9 cellular contexts compared by ENCODE assay signal in the genomic region with DNA sequence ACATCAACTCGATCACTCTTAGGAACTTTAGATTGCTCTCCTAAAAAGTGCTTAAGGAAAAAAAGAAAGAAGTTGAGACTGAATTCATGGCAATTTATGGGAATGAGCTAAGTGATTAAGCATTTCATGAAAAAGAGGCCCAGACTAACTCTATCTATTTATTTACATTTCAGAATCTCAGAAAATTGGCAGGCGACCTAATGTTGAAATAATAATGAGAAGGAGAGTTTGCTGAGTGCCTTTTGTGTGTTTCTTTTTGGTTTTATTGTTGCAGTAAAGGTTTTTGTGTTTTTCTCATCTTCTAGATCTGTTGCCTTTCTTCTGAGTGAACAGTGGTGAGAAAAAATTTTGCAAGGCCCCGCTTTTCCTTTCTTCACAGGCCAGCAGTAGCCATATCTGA. TPM values are rescaled to one million over a fixed set of nuclear protein-coding genes. Genes with fewer than 3 reads are reported as not detected.
DNase-seq lines count a peak whose midpoint lies in the region; ATAC-seq, FAIRE-seq and TF ChIP-seq lines count a peak whose summit lies in the region.
"Had no signal": no experiment of that assay in that cellular context is flagged by ENCODE, and none has a peak within 500 bp of the region (broad histone marks: within the 10 kb centered on the region; RNA-seq: fewer than 3 reads in every experiment).

No MANE protein-coding gene starts in this region.

- H3K27me3 ChIP-seq in left ventricle myocardium inferior (ENCODE audit: low read depth) = no peaks in the 10 kb centered on the region
- H3K27me3 ChIP-seq in GM12878 (replicated peaks in 1 of 2; ENCODE audit: control insufficient read depth in 2 of 2, insufficient read depth in 2 of 2, low read length in 1 of 2) = no peaks in the 10 kb centered on the region
- H3K27me3 ChIP-seq in uterus = no peaks in the 10 kb centered on the region
- H3K27me3 ChIP-seq in Karpas-422 (ENCODE audit: low read length) = no peaks in the 10 kb centered on the region

- peaks cover 53% of the 10 kb centered on the region for H3K4me1 Mint-ChIP-seq in mesothelial cell of epicardium

- H3K27ac ChIP-seq in left ventricle myocardium inferior (replicated peaks) = peak overlapping the region; percentile 97
- H3K27ac ChIP-seq in GM12878 (ENCODE audit: control insufficient read depth, insufficient read depth) = peak overlapping the region; percentile 95
- H3K27ac ChIP-seq in uterus = peak overlapping the region; percentile 77 to 99
- no peak overlapping the region for H3K27ac ChIP-seq in Karpas-422 (ENCODE audit: low read length)

- H3K9ac ChIP-seq in GM12878 (ENCODE audit: control insufficient read depth, insufficient read depth, low read length) (peak overlapping the region; percentile 88), Karpas-422 (ENCODE audit: low read length) (no peak overlapping the region)

- SMC1A ChIA-PET in GM12878 (lab: Charles Lee; ENCODE audit: uncharacterized antibody, unreplicated experiment) = interaction anchor here (1.1 to 2.2 kb wide), 4 partner anchors 60 to 278 kb away, joined by 3 to 7 read pairs (median 4); no protein-coding TSS in a partner anchor

- TF ChIP-seq POLR2A in GM12878 (IDR thresholded peaks at IDR 0.05; ENCODE audit: low read depth, low read length) (no peak), uterus (IDR thresholded peaks at IDR 0.05) (no peak)

- POLR2A ChIA-PET in GM12878 (lab: Charles Lee) = interaction anchor here (0.6 to 1.8 kb wide), 4 partner anchors 12 to 270 kb away, joined by 3 to 4 read pairs (median 3); no protein-coding TSS in a partner anchor

- WGBS in GM12878 (ENCODE audit: insufficient coverage, insufficient replicate concordance, low lambda C conversion rate, missing lambda C conversion rate) = 95% methylated on average over 3 of the region's 3 CpGs

- H3K4me2 ChIP-seq in GM12878 (ENCODE audit: control insufficient read depth, insufficient read depth) (peak overlapping the region; percentile 98), Karpas-422 (ENCODE audit: low read depth, low read length, poor library complexity, severe bottlenecking) (no peak overlapping the region)

- no peak for ATAC-seq in left ventricle myocardium superior
- ATAC-seq in GM12878 = no peak
- ATAC-seq in HG02970 (IDR thresholded peaks at IDR 0.05; ENCODE audit: low FRiP score, unreplicated experiment) = no peak

- TF ChIP-seq RAD21 in GM12878 (IDR thresholded peaks at IDR 0.05; ENCODE audit: insufficient read depth, low read depth, low read length) = no peak

- H3K4me1 ChIP-seq in left ventricle myocardium inferior = peaks cover 90% of the 10 kb centered on the region
- peaks cover 21% of the 10 kb centered on the region for H3K4me1 ChIP-seq in GM12878 (ENCODE audit: control insufficient read depth, insufficient read depth, low read length)
- peaks cover 0 to 6% of the 10 kb centered on the region in 2 donors for H3K4me1 ChIP-seq in uterus
- H3K4me1 ChIP-seq in Karpas-422 (ENCODE audit: low read length) = peaks cover 39% of the 10 kb centered on the region

- no peaks in the 10 kb centered on the region for H3K36me3 Mint-ChIP-seq in mesothelial cell of epicardium

- H3K9me3 ChIP-seq in left ventricle myocardium inferior (replicated peaks) = no peaks in the 10 kb centered on the region
- H3K9me3 ChIP-seq in GM12878 (replicated peaks; ENCODE audit: control insufficient read depth, insufficient read depth, low read length) = no peaks in the 10 kb centered on the region
- H3K9me3 ChIP-seq in uterus = no peaks in the 10 kb centered on the region
- no peaks in the 10 kb centered on the region for H3K9me3 ChIP-seq in Karpas-422 (ENCODE audit: low read length)

- H3K79me2 ChIP-seq in GM12878 (ENCODE audit: control insufficient read depth, insufficient read depth, low read length) (peaks cover 63% of the 10 kb centered on the region), Karpas-422 (ENCODE audit: low read length) (no peaks in the 10 kb centered on the region)

- no peaks in the 10 kb centered on the region for H3K9me3 Mint-ChIP-seq in mesothelial cell of epicardium

- CTCF ChIA-PET in GM12878 (lab: Yijun Ruan, JAX) = interaction anchor here (0.6 to 2.0 kb wide), 11 partner anchors 9 to 275 kb away, joined by 3 to 7 read pairs (median 3); a partner anchor contains a TSS

- TF ChIP-seq EP300 in GM12878 (IDR thresholded peaks at IDR 0.05; ENCODE audit: borderline replicate concordance in 1 of 2, control insufficient read depth in 1 of 2, low read depth in 2 of 2, low read length in 2 of 2) = no peak

- DNase-seq in left ventricle myocardium inferior (no peak), left ventricle myocardium superior (no peak), GM12878 (ENCODE audit: low read depth, low spot score) (no peak), mesothelial cell of epicardium (ENCODE audit: low spot score in 2 of 2, unreplicated experiment in 2 of 2) (no peak), uterus (no peak), Karpas-422 (no peak), UCSD-AML1 (lab: John Stamatoyannopoulos, UW; ENCODE audit: unreplicated experiment) (no peak)
- DNase-seq: NCI-H1694 treated with DMSO at 0.1 percent for 48 hours had no signal

- TF ChIP-seq CTCF in left ventricle myocardium inferior (IDR thresholded peaks at IDR 0.05; ENCODE audit: borderline replicate concordance) (no peak), GM12878 (IDR thresholded peaks at IDR 0.05 in 2 of 3, conservative IDR thresholded peaks at IDR 0.05 in 1 of 3; ENCODE audit: control insufficient read depth in 2 of 3, extremely low read depth in 1 of 3, insufficient read depth in 1 of 3, low read depth in 3 of 3, low read length in 3 of 3) (no peak), mesothelial cell of epicardium (IDR thresholded peaks at IDR 0.05; ENCODE audit: unreplicated experiment) (no peak), uterus (IDR thresholded peaks at IDR 0.05) (no peak)

- peaks cover 16% of the 10 kb centered on the region for H3K27me3 Mint-ChIP-seq in mesothelial cell of epicardium (ENCODE audit: low read depth)

- no peaks in the 10 kb centered on the region for H4K20me1 ChIP-seq in GM12878 (ENCODE audit: control insufficient read depth, insufficient read depth)
- no peaks in the 10 kb centered on the region for H4K20me1 ChIP-seq in Karpas-422 (ENCODE audit: insufficient read depth, low read depth, low read length)

- in situ Hi-C loops in GM12878 (cut with MboI) = no loop called here

- peak overlapping the region; percentile 84 for H3K27ac Mint-ChIP-seq in mesothelial cell of epicardium

- H3K4me3 ChIP-seq in left ventricle myocardium inferior = peak overlapping the region; percentile 97
- H3K4me3 ChIP-seq in GM12878 = peak overlapping the region; percentile 73
- H3K4me3 ChIP-seq in uterus = no peak overlapping the region
- no peak overlapping the region for H3K4me3 ChIP-seq in Karpas-422 (ENCODE audit: low read length)

- RAD21 ChIA-PET in GM12878 (lab: Charles Lee; ENCODE audit: unreplicated experiment) = interaction anchor here (0.9 to 3.8 kb wide), 4 partner anchors 21 to 205 kb away, joined by 3 to 33 read pairs (median 4); no protein-coding TSS in a partner anchor

- no peaks in the 10 kb centered on the region for H3K9me2 ChIP-seq in Karpas-422 (replicated peaks; ENCODE audit: insufficient read depth, low read length)

- peak overlapping the region; percentile 3 for H3K4me3 Mint-ChIP-seq in mesothelial cell of epicardium

- intact Hi-C loops in left ventricle myocardium inferior (cut with micrococcal nuclease) (no loop called here), left ventricle myocardium superior (cut with micrococcal nuclease) (no loop called here), GM12878 (cut with micrococcal nuclease; ENCODE audit: unreplicated experiment) (no loop called here), uterus (cut with DNase I; ENCODE audit: low total_unique reads) (no loop called here)

- H2AFZ ChIP-seq in GM12878 (ENCODE audit: control insufficient read depth, low read depth, low read length) (peak overlapping the region; percentile 88), Karpas-422 (ENCODE audit: low read length) (no peak overlapping the region)

- H3K36me3 ChIP-seq in left ventricle myocardium inferior = peaks cover 7% of the 10 kb centered on the region
- H3K36me3 ChIP-seq in GM12878 (ENCODE audit: control insufficient read depth in 2 of 2, insufficient read depth in 2 of 2, low read length in 1 of 2) = no peaks in the 10 kb centered on the region
- no peaks in the 10 kb centered on the region for H3K36me3 ChIP-seq in uterus
- H3K36me3 ChIP-seq in Karpas-422 (ENCODE audit: insufficient read depth, low read length) = no peaks in the 10 kb centered on the region

- BruUV-seq in GM12878 (replicated peaks; lab: Mats Ljungman, UMichigan) = no TSS peak

- FAIRE-seq in GM12878 (lab: Jason Lieb, UNC) = no peak

RNA-seq across cellular contexts. Expression of a gene that starts 3.8 kb away (rescaled TPM):
- total RNA-seq in left ventricle myocardium inferior (52.8 TPM), left ventricle myocardium superior (43.4 TPM), GM12878 (2014; rRNA removed) (15.3 and 15.6 TPM in 2 replicates), GM12878 (2014; rRNA removed; fragmentation: Illumina TruSeq; extraction: Trizol) (13.4 and 14.1 TPM in 2 replicates), GM12878 (2021) (20.7 and 21.4 TPM in 2 replicates), mesothelial cell of epicardium (13.6 to 14.5 TPM (median 14.0 TPM) in 3 replicates), uterus (10 to 100 TPM; 11.6 to 34.6 (median 14.1) TPM)
- 11.5 and 12.2 TPM in 2 replicates for total RNA-seq in GM12878 (2013; cell fraction: nucleolus; rRNA removed)
- polyA plus RNA-seq in GM12878 (2011; ENCODE audit: low read depth) = 7.6 TPM
- polyA plus RNA-seq in GM12878 (2011; rRNA removed) (2.8 and 4.0 TPM in 2 replicates), GM12878 (2014; fragmentation: Illumina TruSeq; extraction: Trizol) (21.3 and 22.1 TPM in 2 replicates), GM12878 (2014; fragmentation: Nextera tagmentation; extraction: Ambion mirVana) (under 1 TPM; 0.11 to 0.86 TPM), GM12878 (2014; rRNA removed) (13.4 and 13.9 TPM in 2 replicates), GM12878 (2016; fragmentation: Nextera tagmentation; extraction: Ambion mirVana) (1 to 10 TPM; 5.7 to 6.7 TPM)
- polyA plus RNA-seq in GM12878 (2011; cell fraction: cytosol; rRNA removed) = 3.7 and 3.9 TPM in 2 replicates
- 7.0 and 7.8 TPM in 2 replicates for polyA plus RNA-seq in GM12878 (2011; cell fraction: nucleus; rRNA removed)
- 13.7 and 16.7 TPM in 2 replicates for polyA plus RNA-seq in GM12878 (2012)
- 2.6 and 3.5 TPM in 2 replicates for polyA minus RNA-seq in GM12878 (2011; rRNA and poly(A)+ RNA removed)
- polyA minus RNA-seq in GM12878 (2011; cell fraction: cytosol; rRNA and poly(A)+ RNA removed) = 1.3 and 1.9 TPM in 2 replicates
- 2.4 and 3.3 TPM in 2 replicates for polyA minus RNA-seq in GM12878 (2011; cell fraction: nucleus; rRNA and poly(A)+ RNA removed)
- total RNA-seq in Karpas-422 (2014; rRNA removed; shearing (Covaris generic); ENCODE audit: low replicate concordance) = 4.5 and 5.0 TPM in 2 replicates

RNA-seq across cellular contexts. Expression of a gene that starts 32.6 kb away (rescaled TPM):
- total RNA-seq in left ventricle myocardium inferior (301 TPM), left ventricle myocardium superior (288 TPM), GM12878 (2014; rRNA removed) (334 and 363 TPM in 2 replicates), GM12878 (2014; rRNA removed; fragmentation: Illumina TruSeq; extraction: Trizol) (240 and 248 TPM in 2 replicates), GM12878 (2021) (195 TPM in 2 replicates), mesothelial cell of epicardium (85.7 to 91.5 TPM (median 86.5 TPM) in 3 replicates), uterus (100 to 1,000 TPM in 3 of 4 donors, 10 to 100 TPM in 1; 90.6 to 231 (median 141) TPM)
- total RNA-seq in GM12878 (2013; cell fraction: nucleolus; rRNA removed) = 46.3 and 60.4 TPM in 2 replicates
- polyA plus RNA-seq in GM12878 (2011; ENCODE audit: low read depth) = 110 TPM
- polyA plus RNA-seq in GM12878 (2011; rRNA removed) (463 and 554 TPM in 2 replicates), GM12878 (2014; fragmentation: Illumina TruSeq; extraction: Trizol) (262 and 272 TPM in 2 replicates), GM12878 (2014; fragmentation: Nextera tagmentation; extraction: Ambion mirVana) (1,000 to 10,000 TPM in 1 of 2 experiments, 100 to 1,000 TPM in 1; 827 to 1,431 TPM), GM12878 (2014; rRNA removed) (254 and 258 TPM in 2 replicates), GM12878 (2016; fragmentation: Nextera tagmentation; extraction: Ambion mirVana) (100 to 1,000 TPM; 631 to 689 TPM)
- polyA plus RNA-seq in GM12878 (2011; cell fraction: cytosol; rRNA removed) = 198 and 231 TPM in 2 replicates
- polyA plus RNA-seq in GM12878 (2011; cell fraction: nucleus; rRNA removed) = 171 and 180 TPM in 2 replicates
- 130 and 177 TPM in 2 replicates for polyA plus RNA-seq in GM12878 (2012)
- polyA minus RNA-seq in GM12878 (2011; rRNA and poly(A)+ RNA removed) = 268 and 279 TPM in 2 replicates
- polyA minus RNA-seq in GM12878 (2011; cell fraction: cytosol; rRNA and poly(A)+ RNA removed) = 55.9 and 72.6 TPM in 2 replicates
- polyA minus RNA-seq in GM12878 (2011; cell fraction: nucleus; rRNA and poly(A)+ RNA removed) = 53.2 and 79.4 TPM in 2 replicates
- 88.4 and 293 TPM in 2 replicates for total RNA-seq in Karpas-422 (2014; rRNA removed; shearing (Covaris generic); ENCODE audit: low replicate concordance)

RNA-seq across cellular contexts. Expression of a gene that starts 45.7 kb away (rescaled TPM):
- 52.7 TPM for total RNA-seq in left ventricle myocardium inferior
- total RNA-seq in left ventricle myocardium superior = 43.0 TPM
- 17.9 and 30.9 TPM in 2 replicates for total RNA-seq in GM12878 (2013; cell fraction: nucleolus; rRNA removed)
- 41.7 and 44.9 TPM in 2 replicates for total RNA-seq in GM12878 (2014; rRNA removed)
- 37.8 and 40.7 TPM in 2 replicates for total RNA-seq in GM12878 (2014; rRNA removed; fragmentation: Illumina TruSeq; extraction: Trizol)
- 39.7 and 45.3 TPM in 2 replicates for total RNA-seq in GM12878 (2021)
- 22.3 TPM for polyA plus RNA-seq in GM12878 (2011; ENCODE audit: low read depth)
- 40.7 and 48.5 TPM in 2 replicates for polyA plus RNA-seq in GM12878 (2011; rRNA removed)
- polyA plus RNA-seq in GM12878 (2011; cell fraction: cytosol; rRNA removed) = 31.6 and 32.4 TPM in 2 replicates
- polyA plus RNA-seq in GM12878 (2011; cell fraction: nucleus; rRNA removed) = 39.3 and 40.6 TPM in 2 replicates
- 21.5 and 27.6 TPM in 2 replicates for polyA plus RNA-seq in GM12878 (2012)
- 45.9 and 81.1 TPM in 2 replicates for polyA plus RNA-seq in GM12878 (2014; fragmentation: Illumina TruSeq; extraction: Trizol)
- polyA plus RNA-seq in GM12878 (2014; fragmentation: Nextera tagmentation; extraction: Ambion mirVana) = 100 to 1,000 TPM in 1 of 2 experiments, 10 to 100 TPM in 1; 71.9 to 111 TPM
- 51.8 and 54.4 TPM in 2 replicates for polyA plus RNA-seq in GM12878 (2014; rRNA removed)
- polyA plus RNA-seq in GM12878 (2016; fragmentation: Nextera tagmentation; extraction: Ambion mirVana) = 10 to 100 TPM; 58.1 to 61.2 TPM
- 22.2 and 24.2 TPM in 2 replicates for polyA minus RNA-seq in GM12878 (2011; rRNA and poly(A)+ RNA removed)
- polyA minus RNA-seq in GM12878 (2011; cell fraction: cytosol; rRNA and poly(A)+ RNA removed) = 10.5 and 13.4 TPM in 2 replicates
- 7.7 and 16.3 TPM in 2 replicates for polyA minus RNA-seq in GM12878 (2011; cell fraction: nucleus; rRNA and poly(A)+ RNA removed)
- 33.3 to 37.2 TPM (median 36.6 TPM) in 3 replicates for total RNA-seq in mesothelial cell of epicardium
- 10 to 100 TPM in 3 of 4 donors, 1 to 10 TPM in 1; 1.2 to 22.1 (median 14.8) TPM for total RNA-seq in uterus
- 43.7 and 48.2 TPM in 2 replicates for total RNA-seq in Karpas-422 (2014; rRNA removed; shearing (Covaris generic); ENCODE audit: low replicate concordance)

Comparison
In these comparisons a context has a peak if more than half of its experiments do, and no peak if none do; other contexts are left out.
1. H3K4me3 ChIP-seq: peak in left ventricle myocardium inferior (single experiment) and GM12878 (single experiment); none in uterus (0 of 2) and Karpas-422 (single experiment).